In genomic region chr2:213086050-213086449, GRCh38 we compare ENCODE assay signal across 22 cellular contexts.
DNase-seq lines count a peak whose midpoint lies in the region; ATAC-seq, FAIRE-seq and TF ChIP-seq lines count a peak whose summit lies in the region.
"Had no signal": no experiment of that assay in that cellular context is flagged by ENCODE, and none has a peak within 500 bp of the region (broad histone marks: within the 10 kb centered on the region; RNA-seq: fewer than 3 reads in every experiment).

No MANE protein-coding gene starts in this region.

- H3K27ac ChIP-seq in HUES6 (ENCODE audit: low read depth, low read length), result peak overlapping the region; percentile 38; the same call in 1 of the 2 replicates
- H3K27ac ChIP-seq in H1 (ENCODE audit: low read depth, low read length), result peak overlapping the region; percentile 53; the same call in 1 of the 2 replicates
- no peak overlapping the region for H3K27ac ChIP-seq in transverse colon
- H3K27ac ChIP-seq: BLaER1, brain microvascular endothelial cell, dorsolateral prefrontal cortex, lower lobe of right lung, prostate gland, spleen had no signal

- H3K4me2 ChIP-seq in H1 (ENCODE audit: insufficient read depth in 1 of 2, low read depth in 2 of 2, low read length in 2 of 2), result peak overlapping the region in 1 of 2 experiments; percentile 51; a peak in 3 of 4 replicates
- H3K4me2 ChIP-seq: BLaER1 had no signal

- H3K4me3 ChIP-seq in HUES6 (ENCODE audit: low read depth, low read length), result no peak overlapping the region; the same call in 1 of the 2 replicates
- peak overlapping the region in 2 of 4 experiments; percentile 10 to 34; a peak in 2 of 8 replicates for H3K4me3 ChIP-seq in H1 (ENCODE audit: extremely low read depth in 1 of 4, insufficient read depth in 2 of 4, low read depth in 3 of 4, low read length in 4 of 4)
- H3K4me3 ChIP-seq in transverse colon, result no peak overlapping the region
- H3K4me3 ChIP-seq: BLaER1, dorsolateral prefrontal cortex, gastroesophageal sphincter, lower lobe of right lung, prostate gland, spleen had no signal

- H4K91ac ChIP-seq in H1 (replicated peaks; ENCODE audit: insufficient read length, low read length), result no peak overlapping the region

- H4K5ac ChIP-seq in H1 (ENCODE audit: insufficient read length, low read depth, low read length), result no peak overlapping the region

- H4K20me1 ChIP-seq in H1 (replicated peaks in 1 of 2; ENCODE audit: control insufficient read depth in 1 of 2, insufficient read depth in 2 of 2, low read length in 2 of 2), result no peaks in the 10 kb centered on the region
- H4K20me1 ChIP-seq: BLaER1 had no signal

- no peaks in the 10 kb centered on the region for H3K9me3 Mint-ChIP-seq in nephron

- peaks cover 10% of the 10 kb centered on the region for H3K4me1 Mint-ChIP-seq in nephron
- H3K4me1 Mint-ChIP-seq: activated CD4-positive, alpha-beta T cell treated with anti-CD3 and anti-CD28 coated beads, Interleukin-2, amount 10 ng/mL, durations not matched to agents 7 days and 5 days had no signal

- no peak overlapping the region for H3K18ac ChIP-seq in H1 (ENCODE audit: extremely low read depth, low read length)

- no peak overlapping the region for H3K23ac ChIP-seq in H1 (ENCODE audit: insufficient read length)

- H3K23me2 ChIP-seq in H1 (ENCODE audit: low read depth, low read length), result no peaks in the 10 kb centered on the region

- FAIRE-seq in H1 (lab: Jason Lieb, UNC), result no peak

- no peak for TF ChIP-seq EP300 in H1 (IDR thresholded peaks at IDR 0.05; ENCODE audit: borderline replicate concordance in 1 of 2, low read depth in 2 of 2, low read length in 2 of 2)
- no peak for TF ChIP-seq EP300 in transverse colon (IDR thresholded peaks at IDR 0.05; ENCODE audit: low read depth)

- TF ChIP-seq CTCF in H1 (IDR thresholded peaks at IDR 0.05; ENCODE audit: control extremely low read depth in 1 of 3, insufficient read depth in 1 of 3, low read depth in 1 of 3, low read length in 3 of 3) (no peak), nephron (IDR thresholded peaks at IDR 0.05; ENCODE audit: unreplicated experiment in 3 of 3) (no peak), transverse colon (IDR thresholded peaks at IDR 0.05) (no peak)

- no peak overlapping the region for H4K8ac ChIP-seq in H1 (ENCODE audit: extremely low read depth, insufficient read depth, low read length)

- H3K9ac ChIP-seq in HUES6 (ENCODE audit: low read length) (peak overlapping the region; percentile 36), H1 (replicated peaks in 1 of 4; ENCODE audit: extremely low read depth in 1 of 4, low read depth in 3 of 4, low read length in 3 of 4) (no peak overlapping the region)
- H3K9ac ChIP-seq: BLaER1 had no signal

- H3K27ac Mint-ChIP-seq in nephron, result peak overlapping the region; percentile 16 to 59 (median 56)
- H3K27ac Mint-ChIP-seq: activated CD4-positive, alpha-beta T cell treated with anti-CD3 and anti-CD28 coated beads, Interleukin-2, amount 10 ng/mL, durations not matched to agents 7 days and 5 days; activated naive CD8-positive, alpha-beta T cell; naive thymus-derived CD4-positive, alpha-beta T cell had no signal

- H2AFZ ChIP-seq in H1 (ENCODE audit: low read length), result no peak overlapping the region

- in situ Hi-C loops in transverse colon (cut with MboI; ENCODE audit: low pct_ligation_motif_present in 1 of 4, low pct_unique_long_range_greater_than_20kb in 1 of 4, low sequenced_read_pairs in 3 of 4), result no loop called here

- no peak overlapping the region for H2BK12ac ChIP-seq in H1 (ENCODE audit: low read depth, low read length)

- ATAC-seq in GM21529 (IDR thresholded peaks at IDR 0.05; ENCODE audit: unreplicated experiment), result no peak
- ATAC-seq: gastroesophageal sphincter; naive thymus-derived CD4-positive, alpha-beta T cell had no signal

- no peaks in the 10 kb centered on the region for H3K79me2 ChIP-seq in H1 (ENCODE audit: control insufficient read depth in 1 of 2, insufficient read depth in 2 of 2, low read length in 2 of 2)

- no peak overlapping the region for H2BK120ac ChIP-seq in H1 (replicated peaks; ENCODE audit: low read depth, low read length)

- no peak overlapping the region for H2BK15ac ChIP-seq in H1 (ENCODE audit: low read length)

- H3K4me1 ChIP-seq in HUES6 (ENCODE audit: control insufficient read depth, insufficient read depth, low read length) (peaks cover 8% of the 10 kb centered on the region; the same call in 1 of the 2 replicates), H1 (replicated peaks in 1 of 4; ENCODE audit: control insufficient read depth in 3 of 4, insufficient read depth in 4 of 4, low read length in 3 of 4) (peaks cover 4 to 8% (median 4%) of the 10 kb centered on the region in 4 experiments; a peak in 6 of 7 replicates), transverse colon (peaks cover 0 to 20% (median 12%) of the 10 kb centered on the region in 4 donors)
- H3K4me1 ChIP-seq: BLaER1, lower lobe of right lung, prostate gland, spleen had no signal

- POLR2A ChIA-PET in H1 (lab: Charles Lee; ENCODE audit: partially characterized antibody), result interaction anchor here (0.6 kb wide), 1 partner anchor 562 kb away, joined by 3 read pairs; no protein-coding TSS in a partner anchor

- CTCF ChIA-PET in H1 (lab: Charles Lee; ENCODE audit: partially characterized antibody), result no interaction called here

- H3K27me3 Mint-ChIP-seq in nephron (ENCODE audit: low read depth), result no peaks in the 10 kb centered on the region
- H3K27me3 Mint-ChIP-seq: activated CD4-positive, alpha-beta T cell treated with anti-CD3 and anti-CD28 coated beads, Interleukin-2, amount 10 ng/mL, durations not matched to agents 7 days and 5 days; activated naive CD8-positive, alpha-beta T cell; naive thymus-derived CD4-positive, alpha-beta T cell had no signal

- H3K79me1 ChIP-seq in H1 (ENCODE audit: low read depth, low read length), result no peaks in the 10 kb centered on the region

- H3K36me3 Mint-ChIP-seq in nephron (ENCODE audit: low read depth), result no peaks in the 10 kb centered on the region
- H3K36me3 Mint-ChIP-seq: naive thymus-derived CD4-positive, alpha-beta T cell had no signal

- TF ChIP-seq RAD21 in H1 (IDR thresholded peaks at IDR 0.05 in 1 of 2, conservative IDR thresholded peaks at IDR 0.05 in 1 of 2; ENCODE audit: low read depth in 2 of 2, low read length in 2 of 2), result no peak

- H3K4ac ChIP-seq in H1 (replicated peaks; ENCODE audit: insufficient read length, low read depth, low read length), result no peak overlapping the region

- H3K27me3 ChIP-seq in HUES6 (ENCODE audit: control insufficient read depth, insufficient read depth, low read length), result no peaks in the 10 kb centered on the region
- no peaks in the 10 kb centered on the region for H3K27me3 ChIP-seq in H1 (replicated peaks in 1 of 4; ENCODE audit: control insufficient read depth in 3 of 4, extremely low read depth in 1 of 4, insufficient read depth in 3 of 4, low read length in 3 of 4)
- no peaks in the 10 kb centered on the region for H3K27me3 ChIP-seq in transverse colon
- H3K27me3 ChIP-seq: BLaER1, brain microvascular endothelial cell, dorsolateral prefrontal cortex, gastroesophageal sphincter, spleen had no signal

- no peak overlapping the region for H3K4me3 Mint-ChIP-seq in nephron
- H3K4me3 Mint-ChIP-seq: activated CD4-positive, alpha-beta T cell treated with anti-CD3 and anti-CD28 coated beads, Interleukin-2, amount 10 ng/mL, durations not matched to agents 7 days and 5 days; activated naive CD8-positive, alpha-beta T cell; naive thymus-derived CD4-positive, alpha-beta T cell had no signal

- no peak overlapping the region for H2BK20ac ChIP-seq in H1 (ENCODE audit: low read length)

- H3K14ac ChIP-seq in H1 (ENCODE audit: insufficient read length), result no peak overlapping the region

- no peak overlapping the region for H2AK5ac ChIP-seq in H1 (ENCODE audit: low read depth, low read length)

- TF ChIP-seq POLR2A in H1 (IDR thresholded peaks at IDR 0.05; ENCODE audit: control extremely low read depth in 1 of 2, low read depth in 2 of 2, low read length in 2 of 2) (no peak), transverse colon (IDR thresholded peaks at IDR 0.05) (no peak)

- H3K36me3 ChIP-seq in HUES6 (ENCODE audit: control insufficient read depth, insufficient read depth, low read length) (no peaks in the 10 kb centered on the region), H1 (ENCODE audit: control insufficient read depth in 2 of 4, insufficient read depth in 4 of 4, low read length in 3 of 4) (no peaks in the 10 kb centered on the region), transverse colon (no peaks in the 10 kb centered on the region)
- H3K36me3 ChIP-seq: BLaER1, brain microvascular endothelial cell, gastroesophageal sphincter, lower lobe of right lung, prostate gland, spleen had no signal

- H2BK5ac ChIP-seq in H1 (ENCODE audit: low read depth, low read length), result 0 out of 2 replicates have a peak overlapping the region, but pooled peaks have one; percentile 28

- DNase-seq in EL, result peak; percentile 16
- DNase-seq in H1 (ENCODE audit: low read depth in 1 of 2, low spot score in 2 of 2), result no peak
- DNase-seq in NCI-H1092 (lab: John Stamatoyannopoulos, UW), result no peak
- no peak for DNase-seq in transverse colon
- DNase-seq: activated CD4-positive, alpha-beta T cell treated with anti-CD3 and anti-CD28 coated beads, Interleukin-2, amount 10 ng/mL, durations not matched to agents 7 days and 5 days; activated T-cell treated with anti-CD3 and anti-CD28 coated beads for 4 hours; brain microvascular endothelial cell; dorsolateral prefrontal cortex; erythroblast; lower lobe of right lung; naive thymus-derived CD4-positive, alpha-beta T cell; NCI-H187; NCI-H2227 treated with DMSO at 0.1 percent for 48 hours; NK-92 treated with Interleukin-12 subunit alpha and Interleukin-12 subunit beta, amount 100 ng/mL, for 24 hours; spleen had no signal

- intact Hi-C loops in transverse colon (cut with DNase I; ENCODE audit: low total_unique reads), result no loop called here

- no peak overlapping the region for H3K56ac ChIP-seq in H1 (replicated peaks; ENCODE audit: insufficient read length, low read depth, low read length)

- H3K9me3 ChIP-seq in HUES6 (ENCODE audit: control insufficient read depth, insufficient read depth, low read depth, low read length), result no peaks in the 10 kb centered on the region
- no peaks in the 10 kb centered on the region for H3K9me3 ChIP-seq in H1 (ENCODE audit: insufficient read depth in 2 of 2, low read depth in 1 of 2, low read length in 1 of 2)
- no peaks in the 10 kb centered on the region for H3K9me3 ChIP-seq in transverse colon
- H3K9me3 ChIP-seq: BLaER1, gastroesophageal sphincter, lower lobe of right lung, prostate gland, spleen had no signal

TF ChIP-seq in H1, 55 proteins besides CTCF, POLR2A, EP300 and RAD21:
- TF ChIP-seq TEAD4 (IDR thresholded peaks at IDR 0.05; ENCODE audit: low read depth, low read length) (peak; percentile 89), HDAC6 (IDR thresholded peaks at IDR 0.05; ENCODE audit: low read depth, low read length) (no peak)

Comparison
In these comparisons a context has a peak if more than half of its experiments do, and no peak if none do; other contexts are left out.
1. H3K27ac ChIP-seq: peak in HUES6 (single experiment) and H1 (single experiment); none in transverse colon (0 of 4).